In genomic region chr3:47261301-47261700, GRCh38 we compare ENCODE assay signal across 23 cellular contexts. TPM values are rescaled to one million over a fixed set of nuclear protein-coding genes. Genes with fewer than 3 reads are reported as not detected.
A peak's percentile ranks its signal among the peaks of the same experiment; 100 is the strongest.
DNase-seq lines count a peak whose midpoint lies in the region; TF ChIP-seq lines count a peak whose summit lies in the region.
"Had no signal": no experiment of that assay in that cellular context is flagged by ENCODE, and none has a peak within 500 bp of the region (broad histone marks: within the 10 kb centered on the region; RNA-seq: fewer than 3 reads in every experiment).

No MANE protein-coding gene starts in this region.

- intact Hi-C loops in esophagus squamous epithelium (cut with DNase I), result no loop called here

- H3K4me1 ChIP-seq in neural progenitor cell (peaks cover 4% of the 10 kb centered on the region), smooth muscle cell (ENCODE audit: low read depth) (no peaks in the 10 kb centered on the region), esophagus squamous epithelium (peaks cover 0 to under 1% (median under 1%) of the 10 kb centered on the region in 3 donors)
- H3K4me1 ChIP-seq: parathyroid adenoma had no signal

- no peaks in the 10 kb centered on the region for H3K36me3 Mint-ChIP-seq in chondrocyte (ENCODE audit: low read depth)
- no peaks in the 10 kb centered on the region for H3K36me3 Mint-ChIP-seq in neural progenitor cell

- no peaks in the 10 kb centered on the region for H3K36me3 ChIP-seq in neural progenitor cell
- H3K36me3 ChIP-seq in smooth muscle cell (ENCODE audit: low read depth), result no peaks in the 10 kb centered on the region
- no peaks in the 10 kb centered on the region for H3K36me3 ChIP-seq in esophagus squamous epithelium
- H3K36me3 ChIP-seq: tibial artery, WERI-Rb-1 had no signal

- H3K27me3 Mint-ChIP-seq in chondrocyte (ENCODE audit: low read depth) (no peaks in the 10 kb centered on the region), neural progenitor cell (ENCODE audit: insufficient read depth, low read depth) (peaks cover 5% of the 10 kb centered on the region)
- H3K27me3 Mint-ChIP-seq: activated T-helper 17 cell treated with anti-CD3 and anti-CD28 coated beads, Interleukin-2, amount 50 U/mL, for 72 hours had no signal

- no peak overlapping the region for H2AFZ ChIP-seq in neural progenitor cell (replicated peaks)
- no peak overlapping the region for H2AFZ ChIP-seq in smooth muscle cell (ENCODE audit: low read depth)
- H2AFZ ChIP-seq: parathyroid adenoma had no signal

- DNase-seq in ELF-1 (ENCODE audit: low read depth, low spot score) (peak; percentile 86), NB4 (ENCODE audit: low read depth) (peak; percentile 34), chondrocyte (ENCODE audit: low spot score) (peak; percentile 26), neural progenitor cell (ENCODE audit: low spot score) (no peak), cortex of kidney (lab: John Stamatoyannopoulos, UW) (no peak), LoVo (ENCODE audit: low spot score) (no peak), smooth muscle cell (lab: John Stamatoyannopoulos, UW; ENCODE audit: unreplicated experiment) (no peak), esophagus squamous epithelium (lab: John Stamatoyannopoulos, UW) (no peak)
- DNase-seq: activated CD8-positive, alpha-beta memory T cell treated with anti-CD3 and anti-CD28 coated beads for 24 hours; caudate nucleus; effector memory CD4-positive, alpha-beta T cell; foreskin melanocyte; left ventricle myocardium superior; NCI-H146; NCI-H2227 treated with DMSO at 0.1 percent for 48 hours; small intestine; tibial artery; WERI-Rb-1 had no signal

- WGBS in smooth muscle cell (ENCODE audit: low lambda C conversion rate), result 76% methylated on average over 3 of the region's 3 CpGs
- WGBS in esophagus squamous epithelium, 2 donors, result 73 to 80% methylated on average over 2 of the region's 3 CpGs

- no peak overlapping the region for H3K27ac Mint-ChIP-seq in chondrocyte (ENCODE audit: unreplicated experiment)
- H3K27ac Mint-ChIP-seq in neural progenitor cell, result peak overlapping the region; percentile 33
- H3K27ac Mint-ChIP-seq: activated T-helper 17 cell treated with anti-CD3 and anti-CD28 coated beads, Interleukin-2, amount 50 U/mL, for 72 hours had no signal

- H3K27me3 ChIP-seq in neural progenitor cell, result no peaks in the 10 kb centered on the region
- no peaks in the 10 kb centered on the region for H3K27me3 ChIP-seq in smooth muscle cell (ENCODE audit: low read depth)
- no peaks in the 10 kb centered on the region for H3K27me3 ChIP-seq in esophagus squamous epithelium
- H3K27me3 ChIP-seq: BLaER1 treated with 17β-estradiol and CSF1 and Interleukin-3, amounts not matched to agents 10 nM and 100 nM; tibial artery had no signal

- no peak overlapping the region for H3K4me2 ChIP-seq in neural progenitor cell
- no peak overlapping the region for H3K4me2 ChIP-seq in smooth muscle cell
- H3K4me2 ChIP-seq: KMS-11 had no signal

- H3K27ac ChIP-seq in neural progenitor cell (no peak overlapping the region), smooth muscle cell (ENCODE audit: low read depth) (no peak overlapping the region), esophagus squamous epithelium (no peak overlapping the region)
- H3K27ac ChIP-seq: BLaER1 treated with 17β-estradiol and CSF1 and Interleukin-3, amounts not matched to agents 10 nM and 100 nM; HL-60; KMS-11; parathyroid adenoma; tibial artery; WERI-Rb-1 had no signal

- H3K79me2 ChIP-seq in neural progenitor cell (ENCODE audit: low read depth) (no peaks in the 10 kb centered on the region), smooth muscle cell (ENCODE audit: low read depth) (no peaks in the 10 kb centered on the region)
- H3K79me2 ChIP-seq: parathyroid adenoma had no signal

- H4K20me1 ChIP-seq in neural progenitor cell (ENCODE audit: low read depth) (no peaks in the 10 kb centered on the region), smooth muscle cell (ENCODE audit: low read depth) (no peaks in the 10 kb centered on the region)
- H4K20me1 ChIP-seq: BLaER1 treated with 17β-estradiol and CSF1 and Interleukin-3, amounts not matched to agents 10 nM and 100 nM had no signal

- TF ChIP-seq POLR2A in NB4 (IDR thresholded peaks at IDR 0.05; ENCODE audit: extremely low read depth, insufficient read length) (no peak), esophagus squamous epithelium (IDR thresholded peaks at IDR 0.05) (no peak)

- H3K9ac ChIP-seq in neural progenitor cell (no peak overlapping the region), smooth muscle cell (ENCODE audit: low read depth) (no peak overlapping the region)
- H3K9ac ChIP-seq: BLaER1 treated with 17β-estradiol and CSF1 and Interleukin-3, amounts not matched to agents 10 nM and 100 nM; KMS-11; parathyroid adenoma had no signal

- H3K9me3 Mint-ChIP-seq in chondrocyte (ENCODE audit: low read depth) (no peaks in the 10 kb centered on the region), neural progenitor cell (no peaks in the 10 kb centered on the region)
- H3K9me3 Mint-ChIP-seq: activated T-helper 17 cell treated with anti-CD3 and anti-CD28 coated beads, Interleukin-2, amount 50 U/mL, for 72 hours had no signal

- TF ChIP-seq CTCF in NB4 (IDR thresholded peaks at IDR 0.05; ENCODE audit: low read depth, low read length), result no peak
- no peak for TF ChIP-seq CTCF in chondrocyte (IDR thresholded peaks at IDR 0.05)
- TF ChIP-seq CTCF in neural progenitor cell (IDR thresholded peaks at IDR 0.05), result no peak
- TF ChIP-seq CTCF in smooth muscle cell (IDR thresholded peaks at IDR 0.05; ENCODE audit: borderline replicate concordance, insufficient read depth, poor library complexity, severe bottlenecking), result no peak
- TF ChIP-seq CTCF in esophagus squamous epithelium (IDR thresholded peaks at IDR 0.05), result no peak

- H3K4me1 Mint-ChIP-seq in chondrocyte (ENCODE audit: low read depth) (peaks cover under 1% of the 10 kb centered on the region), neural progenitor cell (peaks cover 11% of the 10 kb centered on the region)
- H3K4me1 Mint-ChIP-seq: activated T-helper 17 cell treated with anti-CD3 and anti-CD28 coated beads, Interleukin-2, amount 50 U/mL, for 72 hours had no signal

- no peaks in the 10 kb centered on the region for H3F3A ChIP-seq in neural progenitor cell (ENCODE audit: low read depth)
- H3F3A ChIP-seq in smooth muscle cell (ENCODE audit: low read depth), result no peaks in the 10 kb centered on the region

- no peaks in the 10 kb centered on the region for H3K9me3 ChIP-seq in neural progenitor cell (ENCODE audit: low read depth)
- H3K9me3 ChIP-seq in smooth muscle cell (replicated peaks; ENCODE audit: low read depth), result no peaks in the 10 kb centered on the region
- no peaks in the 10 kb centered on the region for H3K9me3 ChIP-seq in esophagus squamous epithelium
- H3K9me3 ChIP-seq: BLaER1 treated with 17β-estradiol and CSF1 and Interleukin-3, amounts not matched to agents 10 nM and 100 nM; tibial artery had no signal

- no peak overlapping the region for H3K4me3 ChIP-seq in NB4 (ENCODE audit: low read depth, low read length)
- H3K4me3 ChIP-seq in neural progenitor cell, result no peak overlapping the region
- no peak overlapping the region for H3K4me3 ChIP-seq in smooth muscle cell
- no peak overlapping the region for H3K4me3 ChIP-seq in esophagus squamous epithelium
- H3K4me3 ChIP-seq: BLaER1 treated with 17β-estradiol and CSF1 and Interleukin-3, amounts not matched to agents 10 nM and 100 nM; tibial artery had no signal

- H3K4me3 Mint-ChIP-seq in chondrocyte (ENCODE audit: unreplicated experiment) (no peak overlapping the region), neural progenitor cell (no peak overlapping the region)
- H3K4me3 Mint-ChIP-seq: activated T-helper 17 cell treated with anti-CD3 and anti-CD28 coated beads, Interleukin-2, amount 50 U/mL, for 72 hours had no signal

RNA-seq across cellular contexts. Expression of gene KIF9, which starts 21.3 kb away (rescaled TPM):
- total RNA-seq in chondrocyte (3.9 to 4.5 TPM (median 4.3 TPM) in 3 replicates), neural progenitor cell (ENCODE audit: low replicate concordance) (4.2 and 6.4 TPM in 2 replicates), smooth muscle cell (2.2 and 5.0 TPM in 2 replicates), esophagus squamous epithelium (1 to 10 TPM; 1.1 to 9.2 (median 7.5) TPM)
- 6.5 and 10.9 TPM in 2 replicates for polyA plus RNA-seq in smooth muscle cell

RNA-seq across cellular contexts. Expression of gene KLHL18, which starts 21.4 kb away (rescaled TPM):
- total RNA-seq in chondrocyte (31.9 to 34.6 TPM (median 32.3 TPM) in 3 replicates), neural progenitor cell (ENCODE audit: low replicate concordance) (7.3 and 14.0 TPM in 2 replicates), smooth muscle cell (17.8 and 18.4 TPM in 2 replicates), esophagus squamous epithelium (10 to 100 TPM; 12.4 to 19.5 (median 17.0) TPM)
- 17.6 and 25.8 TPM in 2 replicates for polyA plus RNA-seq in smooth muscle cell

Comparison
In these comparisons a context has a peak if more than half of its experiments do, and no peak if none do; other contexts are left out.
1. DNase-seq: peak in ELF-1 (single experiment), NB4 (single experiment) and chondrocyte (single experiment); none in neural progenitor cell (single experiment), cortex of kidney (single experiment), LoVo (single experiment), smooth muscle cell (single experiment) and esophagus squamous epithelium (single experiment).